10 cellular contexts compared by ENCODE assay signal in the genomic region with DNA sequence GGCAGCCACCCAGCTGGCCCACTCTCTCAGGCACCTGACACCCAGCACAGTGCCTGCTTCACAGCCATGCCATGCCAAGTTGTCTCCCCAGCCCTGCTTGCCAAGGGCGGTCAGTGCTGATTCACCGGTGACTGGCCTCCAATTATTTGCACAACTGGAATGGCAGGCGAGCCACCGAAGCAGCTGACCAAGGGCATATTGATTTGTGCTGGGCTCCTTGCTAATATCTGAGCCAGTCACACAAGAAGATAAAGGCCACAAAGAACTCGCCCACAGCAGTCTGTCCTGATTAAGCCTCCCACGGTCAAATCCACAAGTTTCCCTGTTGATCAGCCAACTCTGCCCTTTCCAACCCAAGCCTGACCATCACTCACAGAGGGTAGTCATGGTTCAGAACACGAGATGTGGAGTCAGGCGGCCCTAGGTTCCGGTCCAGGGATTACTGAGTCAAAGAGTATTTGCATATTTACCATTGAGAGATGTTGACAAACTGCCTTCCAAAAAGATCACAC. TPM values are rescaled to one million over a fixed set of nuclear protein-coding genes. Genes with fewer than 3 reads are reported as not detected.
A peak's percentile ranks its signal among the peaks of the same experiment; 100 is the strongest.
DNase-seq lines count a peak whose midpoint lies in the region; ATAC-seq, FAIRE-seq and TF ChIP-seq lines count a peak whose summit lies in the region.
"Had no signal": no experiment of that assay in that cellular context is flagged by ENCODE, and none has a peak within 500 bp of the region (broad histone marks: within the 10 kb centered on the region; RNA-seq: fewer than 3 reads in every experiment).

No MANE protein-coding gene starts in this region.

- H3K14ac ChIP-seq in H1 (ENCODE audit: insufficient read length) (no peak overlapping the region), neuronal stem cell (ENCODE audit: low read length) (no peak overlapping the region), H9 (ENCODE audit: insufficient read depth, low read length) (no peak overlapping the region)

- no peak overlapping the region for H4K8ac ChIP-seq in H1 (ENCODE audit: extremely low read depth, insufficient read depth, low read length)
- no peak overlapping the region for H4K8ac ChIP-seq in neuronal stem cell (ENCODE audit: low read depth, low read length)
- H4K8ac ChIP-seq in H9 (replicated peaks; ENCODE audit: insufficient read length, low read depth, low read length): no peak overlapping the region

- FAIRE-seq in H1 (lab: Jason Lieb, UNC): no peak

- H3K27me3 Mint-ChIP-seq in H9 (ENCODE audit: low read depth): no peaks in the 10 kb centered on the region

- no peaks in the 10 kb centered on the region; a peak in 1 of 7 replicates for H3K36me3 Mint-ChIP-seq in H9 (ENCODE audit: insufficient read depth in 1 of 3, low read depth in 3 of 3)
- H3K36me3 Mint-ChIP-seq in stimulated activated effector memory CD8-positive, alpha-beta T cell treated with anti-CD3 and anti-CD28 coated beads, Interleukin-12 subunit alpha, Interleukin-12 subunit beta, amount 100 ng/mL, for 72 hours: no peaks in the 10 kb centered on the region

- TF ChIP-seq RAD21 in H1 (IDR thresholded peaks at IDR 0.05 in 1 of 2, conservative IDR thresholded peaks at IDR 0.05 in 1 of 2; ENCODE audit: low read depth in 2 of 2, low read length in 2 of 2): no peak

- H3T11ph ChIP-seq in H9 (ENCODE audit: low read length): no peak overlapping the region

- H4K91ac ChIP-seq in H1 (replicated peaks; ENCODE audit: insufficient read length, low read length) (no peak overlapping the region), neuronal stem cell (ENCODE audit: low read depth, low read length, poor library complexity) (no peak overlapping the region), H9 (ENCODE audit: insufficient read length, low read depth, low read length) (no peak overlapping the region)

- TF ChIP-seq POLR2A in H1 (IDR thresholded peaks at IDR 0.05; ENCODE audit: control extremely low read depth in 1 of 2, low read depth in 2 of 2, low read length in 2 of 2): no peak

- H3K36me3 ChIP-seq in DOHH2 (ENCODE audit: control insufficient read depth, low read length) (peaks cover 6% of the 10 kb centered on the region; the same call in 1 of the 2 replicates), H1 (ENCODE audit: control insufficient read depth in 2 of 4, insufficient read depth in 4 of 4, low read length in 3 of 4) (no peaks in the 10 kb centered on the region), neuronal stem cell (replicated peaks in 1 of 2; ENCODE audit: control insufficient read depth in 2 of 2, insufficient read depth in 2 of 2, low read length in 2 of 2) (no peaks in the 10 kb centered on the region), colonic mucosa (no peaks in the 10 kb centered on the region)

- no peak overlapping the region for H3K4me3 Mint-ChIP-seq in H9
- no peak overlapping the region for H3K4me3 Mint-ChIP-seq in stimulated activated effector memory CD8-positive, alpha-beta T cell treated with anti-CD3 and anti-CD28 coated beads, Interleukin-12 subunit alpha, Interleukin-12 subunit beta, amount 100 ng/mL, for 72 hours
- H3K4me3 Mint-ChIP-seq: T-helper 1 cell treated with Interleukin-12 subunit alpha and Interleukin-12 subunit beta and Interleukin-4 antibody, amounts not matched to agents 30 μg/mL and 1 μg/mL, for 36 hours had no signal

- no peak for TF ChIP-seq EP300 in H1 (IDR thresholded peaks at IDR 0.05; ENCODE audit: borderline replicate concordance in 1 of 2, low read depth in 2 of 2, low read length in 2 of 2)

- H3K27ac Mint-ChIP-seq in H9: no peak overlapping the region
- H3K27ac Mint-ChIP-seq in stimulated activated effector memory CD8-positive, alpha-beta T cell treated with anti-CD3 and anti-CD28 coated beads, Interleukin-12 subunit alpha, Interleukin-12 subunit beta, amount 100 ng/mL, for 72 hours: no peak overlapping the region

- H2AK5ac ChIP-seq in H1 (ENCODE audit: low read depth, low read length): no peak overlapping the region
- no peak overlapping the region for H2AK5ac ChIP-seq in neuronal stem cell (ENCODE audit: low read depth, low read length)
- no peak overlapping the region for H2AK5ac ChIP-seq in H9 (ENCODE audit: insufficient read length, low read length)

- no peak overlapping the region for H2BK12ac ChIP-seq in H1 (ENCODE audit: low read depth, low read length)
- H2BK12ac ChIP-seq in neuronal stem cell (ENCODE audit: low read length): no peak overlapping the region
- no peak overlapping the region for H2BK12ac ChIP-seq in H9 (ENCODE audit: insufficient read length, low read depth, low read length)

- peak overlapping the region; percentile 54 for H3K4me3 ChIP-seq in DOHH2 (ENCODE audit: low read length)
- H3K4me3 ChIP-seq in H1 (ENCODE audit: extremely low read depth in 1 of 4, insufficient read depth in 2 of 4, low read depth in 3 of 4, low read length in 4 of 4): no peak overlapping the region
- H3K4me3 ChIP-seq in neuronal stem cell (ENCODE audit: low read length in 2 of 2): no peak overlapping the region
- no peak overlapping the region for H3K4me3 ChIP-seq in colonic mucosa

- H3K56ac ChIP-seq in H1 (replicated peaks; ENCODE audit: insufficient read length, low read depth, low read length) (no peak overlapping the region), H9 (ENCODE audit: insufficient read length, low read depth, low read length) (no peak overlapping the region)

- CTCF ChIA-PET in H1 (lab: Charles Lee; ENCODE audit: partially characterized antibody): interaction anchor here (0.7 to 1.5 kb wide), 2 partner anchors 31 to 35 kb away, joined by 3 read pairs; no protein-coding TSS in a partner anchor

- peaks cover 17% of the 10 kb centered on the region for H3K79me2 ChIP-seq in DOHH2 (ENCODE audit: control insufficient read depth, low read length)
- no peaks in the 10 kb centered on the region for H3K79me2 ChIP-seq in H1 (ENCODE audit: control insufficient read depth in 1 of 2, insufficient read depth in 2 of 2, low read length in 2 of 2)
- no peaks in the 10 kb centered on the region for H3K79me2 ChIP-seq in H9 (ENCODE audit: insufficient read depth, low read length)

- no peaks in the 10 kb centered on the region for H3K9me3 ChIP-seq in DOHH2 (ENCODE audit: control insufficient read depth, insufficient read depth, low read length)
- no peaks in the 10 kb centered on the region for H3K9me3 ChIP-seq in H1 (ENCODE audit: insufficient read depth in 2 of 2, low read depth in 1 of 2, low read length in 1 of 2)
- no peaks in the 10 kb centered on the region for H3K9me3 ChIP-seq in neuronal stem cell (replicated peaks in 1 of 2; ENCODE audit: control insufficient read depth in 2 of 2, insufficient read depth in 1 of 2, low read depth in 1 of 2, low read length in 2 of 2)
- no peaks in the 10 kb centered on the region for H3K9me3 ChIP-seq in H9 (ENCODE audit: control insufficient read depth, low read depth, low read length)
- no peaks in the 10 kb centered on the region for H3K9me3 ChIP-seq in colonic mucosa

- DNase-seq in LHCN-M2 (ENCODE audit: low read depth) (peak; percentile 84), H1 (ENCODE audit: low read depth in 1 of 2, low spot score in 2 of 2) (no peak), neuronal stem cell (ENCODE audit: low spot score) (no peak), H9 (no peak), colonic mucosa (no peak)
- DNase-seq in stimulated activated effector memory CD8-positive, alpha-beta T cell treated with anti-CD3 and anti-CD28 coated beads, Interleukin-12 subunit alpha, Interleukin-12 subunit beta, amount 100 ng/mL, for 72 hours (ENCODE audit: low spot score in 2 of 2): no peak
- DNase-seq: activated T-cell treated with anti-CD3 and anti-CD28 coated beads, Interleukin-2, amount 50 U/mL, for 48 hours had no signal

- H2BK15ac ChIP-seq in H1 (ENCODE audit: low read length) (peak overlapping the region; percentile 84; the same call in 1 of the 2 replicates), neuronal stem cell (ENCODE audit: low read length) (no peak overlapping the region), H9 (ENCODE audit: low read depth, low read length) (no peak overlapping the region)

- no peaks in the 10 kb centered on the region for H3K23me2 ChIP-seq in H1 (ENCODE audit: low read depth, low read length)
- no peaks in the 10 kb centered on the region for H3K23me2 ChIP-seq in H9 (ENCODE audit: insufficient read length, low read depth, low read length, poor library complexity, severe bottlenecking)

- H4K20me1 ChIP-seq in DOHH2 (ENCODE audit: control insufficient read depth, insufficient read depth, low read depth, low read length): no peaks in the 10 kb centered on the region
- H4K20me1 ChIP-seq in H1 (replicated peaks in 1 of 2; ENCODE audit: control insufficient read depth in 1 of 2, insufficient read depth in 2 of 2, low read length in 2 of 2): no peaks in the 10 kb centered on the region
- no peaks in the 10 kb centered on the region for H4K20me1 ChIP-seq in H9 (ENCODE audit: control insufficient read depth, insufficient read depth, insufficient read length)

- H3K4me1 ChIP-seq in DOHH2 (ENCODE audit: control insufficient read depth, low read length) (peaks cover 80% of the 10 kb centered on the region), H1 (replicated peaks in 1 of 4; ENCODE audit: control insufficient read depth in 3 of 4, insufficient read depth in 4 of 4, low read length in 3 of 4) (peaks cover 0 to 3% (median 1%) of the 10 kb centered on the region in 4 experiments; a peak in 1 of 7 replicates), neuronal stem cell (ENCODE audit: control insufficient read depth in 2 of 2, insufficient read depth in 1 of 2, low read depth in 1 of 2, low read length in 2 of 2) (peaks cover 1 to 3% of the 10 kb centered on the region in 2 donors), H9 (ENCODE audit: insufficient read depth, low read length) (no peaks in the 10 kb centered on the region; the same call in 1 of the 2 replicates), colonic mucosa (no peaks in the 10 kb centered on the region)

- H3K4me2 ChIP-seq in DOHH2 (ENCODE audit: low read length) (peak overlapping the region; percentile 65), H1 (ENCODE audit: insufficient read depth in 1 of 2, low read depth in 2 of 2, low read length in 2 of 2) (no peak overlapping the region), neuronal stem cell (ENCODE audit: insufficient read depth, low read length, poor library complexity, severe bottlenecking) (no peak overlapping the region), H9 (ENCODE audit: insufficient read depth, insufficient read length, low read length) (no peak overlapping the region)

- no peak overlapping the region for H2AFZ ChIP-seq in H1 (ENCODE audit: low read length)
- no peak overlapping the region for H2AFZ ChIP-seq in neuronal stem cell (ENCODE audit: low read length)
- H2AFZ ChIP-seq in H9 (ENCODE audit: low read length): no peak overlapping the region

- H2BK5ac ChIP-seq in H1 (ENCODE audit: low read depth, low read length): no peak overlapping the region
- no peak overlapping the region for H2BK5ac ChIP-seq in neuronal stem cell (ENCODE audit: low read length)
- H2BK5ac ChIP-seq in H9 (ENCODE audit: insufficient read length, low read length): no peak overlapping the region

- peaks cover 30% of the 10 kb centered on the region for H3F3A ChIP-seq in DOHH2 (ENCODE audit: control insufficient read depth, insufficient read depth)

- whole genome bisulfite sequencing in H1 (ENCODE audit: extremely low coverage in 1 of 2, insufficient coverage in 1 of 2, insufficient read length in 1 of 2, insufficient replicate concordance in 2 of 2, low coverage in 1 of 2, low lambda C conversion rate in 2 of 2, missing lambda C conversion rate in 1 of 2), 2 experiments: 94% methylated on average over 9 of the region's 9 CpGs; no CpG with 5 or more reads in 1 of the 2 experiments
- no CpG with 5 or more reads among the region's 9 CpGs for WGBS in neuronal stem cell (ENCODE audit: extremely low coverage in 2 of 2, insufficient read length in 2 of 2, insufficient replicate concordance in 1 of 2), 2 donors
- WGBS in H9 (ENCODE audit: extremely low coverage, insufficient read length, low lambda C conversion rate): no CpG with 5 or more reads among the region's 9 CpGs

- peak overlapping the region; percentile 64 for H3K27ac ChIP-seq in DOHH2 (ENCODE audit: low read depth, low read length)
- H3K27ac ChIP-seq in H1 (ENCODE audit: low read depth, low read length): no peak overlapping the region
- no peak overlapping the region for H3K27ac ChIP-seq in neuronal stem cell (replicated peaks; ENCODE audit: low read length)
- H3K27ac ChIP-seq in H9 (ENCODE audit: insufficient read length, low read depth, low read length): no peak overlapping the region
- H3K27ac ChIP-seq in colonic mucosa: no peak overlapping the region

- H3K9me3 Mint-ChIP-seq in H9: no peaks in the 10 kb centered on the region
- no peaks in the 10 kb centered on the region for H3K9me3 Mint-ChIP-seq in stimulated activated effector memory CD8-positive, alpha-beta T cell treated with anti-CD3 and anti-CD28 coated beads, Interleukin-12 subunit alpha, Interleukin-12 subunit beta, amount 100 ng/mL, for 72 hours
- H3K9me3 Mint-ChIP-seq: T-helper 1 cell treated with Interleukin-12 subunit alpha and Interleukin-12 subunit beta and Interleukin-4 antibody, amounts not matched to agents 30 μg/mL and 1 μg/mL, for 36 hours had no signal

- H3K9ac ChIP-seq in H1 (replicated peaks in 1 of 4; ENCODE audit: extremely low read depth in 1 of 4, low read depth in 3 of 4, low read length in 3 of 4) (no peak overlapping the region), neuronal stem cell (ENCODE audit: low read depth, low read length, poor library complexity) (no peak overlapping the region), H9 (ENCODE audit: extremely low read depth, insufficient read length, low read length) (no peak overlapping the region), colonic mucosa (ENCODE audit: low read depth in 2 of 2, low read length in 2 of 2) (no peak overlapping the region)

- H3K9me2 ChIP-seq in DOHH2 (replicated peaks; ENCODE audit: control insufficient read depth, low read length): no peaks in the 10 kb centered on the region

- H2BK120ac ChIP-seq in H1 (replicated peaks; ENCODE audit: low read depth, low read length): no peak overlapping the region
- no peak overlapping the region for H2BK120ac ChIP-seq in neuronal stem cell (ENCODE audit: low read depth, low read length)
- no peak overlapping the region for H2BK120ac ChIP-seq in H9 (ENCODE audit: low read depth, low read length, poor library complexity, severe bottlenecking)

- no peak overlapping the region for H3K4ac ChIP-seq in H1 (replicated peaks; ENCODE audit: insufficient read length, low read depth, low read length)
- no peak overlapping the region for H3K4ac ChIP-seq in neuronal stem cell (ENCODE audit: low read length)
- H3K4ac ChIP-seq in H9 (ENCODE audit: low read depth, low read length): no peak overlapping the region

- H3K27me3 ChIP-seq in DOHH2 (ENCODE audit: control insufficient read depth, low read length): no peaks in the 10 kb centered on the region
- no peaks in the 10 kb centered on the region; a peak in 1 of 7 replicates for H3K27me3 ChIP-seq in H1 (replicated peaks in 1 of 4; ENCODE audit: control insufficient read depth in 3 of 4, extremely low read depth in 1 of 4, insufficient read depth in 3 of 4, low read length in 3 of 4)
- H3K27me3 ChIP-seq in neuronal stem cell (ENCODE audit: control insufficient read depth in 3 of 3, insufficient read depth in 3 of 3, low read depth in 1 of 3, low read length in 3 of 3): no peaks in the 10 kb centered on the region
- H3K27me3 ChIP-seq in H9 (ENCODE audit: insufficient read depth, low read length): no peaks in the 10 kb centered on the region
- H3K27me3 ChIP-seq in colonic mucosa: no peaks in the 10 kb centered on the region

- H4K5ac ChIP-seq in H1 (ENCODE audit: insufficient read length, low read depth, low read length): no peak overlapping the region
- H4K5ac ChIP-seq in H9 (ENCODE audit: insufficient read length, low read depth, low read length): no peak overlapping the region

- peaks cover 9 to 19% of the 10 kb centered on the region in 2 experiments for H3K4me1 Mint-ChIP-seq in H9
- H3K4me1 Mint-ChIP-seq in stimulated activated effector memory CD8-positive, alpha-beta T cell treated with anti-CD3 and anti-CD28 coated beads, Interleukin-12 subunit alpha, Interleukin-12 subunit beta, amount 100 ng/mL, for 72 hours: peaks cover 14% of the 10 kb centered on the region

- H3K18ac ChIP-seq in H1 (ENCODE audit: extremely low read depth, low read length) (no peak overlapping the region), neuronal stem cell (ENCODE audit: low read length) (peak overlapping the region; percentile 72), H9 (ENCODE audit: insufficient read length, low read depth, low read length) (no peak overlapping the region)

- POLR2A ChIA-PET in H1 (lab: Charles Lee; ENCODE audit: partially characterized antibody): no interaction called here

- H3K23ac ChIP-seq in H1 (ENCODE audit: insufficient read length) (no peak overlapping the region), neuronal stem cell (ENCODE audit: low read depth, low read length, poor library complexity) (no peak overlapping the region), H9 (ENCODE audit: insufficient read length, low read depth, low read length) (no peak overlapping the region)

- H3K79me1 ChIP-seq in H1 (ENCODE audit: low read depth, low read length) (no peaks in the 10 kb centered on the region), neuronal stem cell (ENCODE audit: low read depth, low read length) (no peaks in the 10 kb centered on the region), H9 (ENCODE audit: insufficient read depth, low read depth, low read length, poor library complexity, severe bottlenecking) (no peaks in the 10 kb centered on the region)

- H2BK20ac ChIP-seq in H1 (ENCODE audit: low read length) (no peak overlapping the region), H9 (ENCODE audit: low read depth, low read length, poor library complexity, severe bottlenecking) (no peak overlapping the region)

- no peak for ATAC-seq in stimulated activated effector memory CD8-positive, alpha-beta T cell treated with anti-CD3 and anti-CD28 coated beads, Interleukin-12 subunit alpha, Interleukin-12 subunit beta, amount 100 ng/mL, for 72 hours
- ATAC-seq in GM18873 (IDR thresholded peaks at IDR 0.05; ENCODE audit: low FRiP score, unreplicated experiment): no peak

- intact Hi-C loops in colonic mucosa (cut with DNase I): no loop called here

- TF ChIP-seq CTCF in DOHH2 (IDR thresholded peaks at IDR 0.05; ENCODE audit: low read depth, low read length, poor library complexity, severe bottlenecking): no peak
- TF ChIP-seq CTCF in H1 (IDR thresholded peaks at IDR 0.05; ENCODE audit: control extremely low read depth in 1 of 3, insufficient read depth in 1 of 3, low read depth in 1 of 3, low read length in 3 of 3): no peak
- TF ChIP-seq CTCF in H9 (conservative IDR thresholded peaks at IDR 0.05): no peak
- TF ChIP-seq CTCF in colonic mucosa (IDR thresholded peaks at IDR 0.05): no peak

RNA-seq across cellular contexts. Expression of gene EEIG1, which starts 6.4 kb away (rescaled TPM):
- total RNA-seq in LHCN-M2 (2014; rRNA removed) (4.8 and 12.2 TPM in 2 replicates), H9 (2021) (52.3 and 59.5 TPM in 2 replicates), colonic mucosa (10 to 100 TPM; 72.2 to 95.9 TPM)
- 13.4 TPM for polyA plus RNA-seq in LHCN-M2 (2012)
- 50.8 and 51.3 TPM in 2 replicates for total RNA-seq in H1 (2021; fragmentation: NEBNext Ultra II Directional; extraction: Animal tissue kit (Norgen Biotek cat#: 25700))
- 29.8 and 61.0 TPM in 2 replicates for polyA plus RNA-seq in H1 (2011; rRNA removed)
- 21.7 TPM for polyA plus RNA-seq in H1 (2011; cell fraction: cytosol; rRNA removed)
- polyA plus RNA-seq in H1 (2011; cell fraction: nucleus; rRNA removed): 44.6 TPM
- 25.4 to 46.5 TPM (median 38.1 TPM) in 4 replicates for polyA plus RNA-seq in H1 (2012, experiment 1 of 2)
- polyA plus RNA-seq in H1 (2012, experiment 2 of 2): 23.9 TPM
- polyA plus RNA-seq in H1 (2013, experiment 1 of 2): 23.7 TPM
- 21.4 TPM for polyA plus RNA-seq in H1 (2013, experiment 2 of 2)
- polyA minus RNA-seq in H1 (2011; rRNA and poly(A)+ RNA removed): 17.4 and 17.6 TPM in 2 replicates
- polyA minus RNA-seq in H1 (2011; cell fraction: cytosol; rRNA and poly(A)+ RNA removed): 13.5 TPM
- polyA minus RNA-seq in H1 (2011; cell fraction: nucleus; rRNA and poly(A)+ RNA removed): 20.7 TPM
- polyA plus RNA-seq in neuronal stem cell (2013, experiment 1 of 2): 22.0 TPM
- polyA plus RNA-seq in neuronal stem cell (2013, experiment 2 of 2): 22.8 TPM

RNA-seq across cellular contexts. Expression of gene DPM2, which starts 49.5 kb away (rescaled TPM):
- total RNA-seq in LHCN-M2 (2014; rRNA removed) (29.0 and 29.5 TPM in 2 replicates), H9 (2021) (44.7 and 46.1 TPM in 2 replicates), colonic mucosa (10 to 100 TPM; 25.7 to 38.9 TPM)
- 50.1 TPM for polyA plus RNA-seq in LHCN-M2 (2012)
- total RNA-seq in H1 (2021; fragmentation: NEBNext Ultra II Directional; extraction: Animal tissue kit (Norgen Biotek cat#: 25700)): 45.4 and 48.8 TPM in 2 replicates
- polyA plus RNA-seq in H1 (2011; rRNA removed): 95.4 and 110 TPM in 2 replicates
- polyA plus RNA-seq in H1 (2011; cell fraction: cytosol; rRNA removed): 55.5 TPM
- 67.9 TPM for polyA plus RNA-seq in H1 (2011; cell fraction: nucleus; rRNA removed)
- 34.5 to 60.4 TPM (median 57.6 TPM) in 4 replicates for polyA plus RNA-seq in H1 (2012, experiment 1 of 2)
- polyA plus RNA-seq in H1 (2012, experiment 2 of 2): 64.1 TPM
- 39.2 TPM for polyA plus RNA-seq in H1 (2013, experiment 1 of 2)
- 39.2 TPM for polyA plus RNA-seq in H1 (2013, experiment 2 of 2)
- 37.7 and 56.7 TPM in 2 replicates for polyA minus RNA-seq in H1 (2011; rRNA and poly(A)+ RNA removed)
- polyA minus RNA-seq in H1 (2011; cell fraction: cytosol; rRNA and poly(A)+ RNA removed): 37.1 TPM
- polyA minus RNA-seq in H1 (2011; cell fraction: nucleus; rRNA and poly(A)+ RNA removed): 41.0 TPM
- 27.5 TPM for polyA plus RNA-seq in neuronal stem cell (2013, experiment 1 of 2)
- polyA plus RNA-seq in neuronal stem cell (2013, experiment 2 of 2): 25.3 TPM

RNA-seq across cellular contexts. Expression of gene PIP5KL1, which starts 56.6 kb away (rescaled TPM):
- total RNA-seq in LHCN-M2 (2014; rRNA removed) (2.0 and 2.6 TPM in 2 replicates), H9 (2021) (9.0 and 11.6 TPM in 2 replicates), colonic mucosa (under 1 TPM; 0.85 to 0.89 TPM)
- polyA plus RNA-seq in LHCN-M2 (2012): 0.92 TPM
- total RNA-seq in H1 (2021; fragmentation: NEBNext Ultra II Directional; extraction: Animal tissue kit (Norgen Biotek cat#: 25700)): 12.2 and 13.4 TPM in 2 replicates
- 15.4 and 27.4 TPM in 2 replicates for polyA plus RNA-seq in H1 (2011; rRNA removed)
- 15.3 TPM for polyA plus RNA-seq in H1 (2011; cell fraction: cytosol; rRNA removed)
- polyA plus RNA-seq in H1 (2011; cell fraction: nucleus; rRNA removed): 42.3 TPM
- 11.0 to 14.5 TPM (median 13.0 TPM) in 4 replicates for polyA plus RNA-seq in H1 (2012, experiment 1 of 2)
- 10.5 TPM for polyA plus RNA-seq in H1 (2012, experiment 2 of 2)
- 12.9 TPM for polyA plus RNA-seq in H1 (2013, experiment 1 of 2)
- polyA plus RNA-seq in H1 (2013, experiment 2 of 2): 11.8 TPM
- polyA minus RNA-seq in H1 (2011; rRNA and poly(A)+ RNA removed): 1.8 and 4.1 TPM in 2 replicates
- polyA minus RNA-seq in H1 (2011; cell fraction: cytosol; rRNA and poly(A)+ RNA removed): 16.4 TPM
- polyA minus RNA-seq in H1 (2011; cell fraction: nucleus; rRNA and poly(A)+ RNA removed): 10.7 TPM
- 2.4 TPM for polyA plus RNA-seq in neuronal stem cell (2013, experiment 1 of 2)
- 2.5 TPM for polyA plus RNA-seq in neuronal stem cell (2013, experiment 2 of 2)
